ENCODE assay signal across 21 cellular contexts in the genomic region with DNA sequence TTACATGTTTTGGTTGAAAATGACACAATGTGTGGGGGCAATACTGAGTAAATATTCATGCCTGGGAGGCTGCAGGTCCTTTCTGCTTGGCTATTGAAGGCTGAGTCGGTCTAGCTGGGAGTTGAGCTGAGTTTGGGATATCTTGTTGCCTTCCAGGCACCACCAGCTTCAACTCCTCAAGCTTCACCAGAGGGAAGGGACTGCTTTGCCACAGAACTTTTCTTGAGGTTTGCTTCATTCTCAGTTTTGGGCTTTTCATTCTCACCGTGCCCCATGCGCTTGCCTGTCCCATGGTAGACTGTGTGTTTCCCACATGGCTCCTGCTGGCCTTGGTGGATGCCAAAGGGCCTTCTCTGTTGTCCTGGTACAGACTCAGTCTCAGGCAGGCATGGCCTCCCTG.
"Had no signal": no experiment of that assay in that cellular context is flagged by ENCODE, and none has a peak within 500 bp of the region (broad histone marks: within the 10 kb centered on the region; RNA-seq: fewer than 3 reads in every experiment).

No MANE protein-coding gene starts in this region.

- ATAC-seq: gastrocnemius medialis, left cardiac atrium, left lung, left ventricle myocardium superior, lower lobe of right lung, mucosa of descending colon had no signal

- H3K27ac Mint-ChIP-seq: immature natural killer cell, mesothelial cell of epicardium had no signal

- H3K9me3 ChIP-seq: esophagus squamous epithelium, gastrocnemius medialis, left lung, lower lobe of right lung, mucosa of descending colon had no signal

- H3K27ac ChIP-seq: coronary artery, dorsolateral prefrontal cortex, esophagus squamous epithelium, gastrocnemius medialis, hepatocyte, left lung, lower lobe of right lung had no signal

- H3K27me3 ChIP-seq: gastrocnemius medialis had no signal

- H3K4me3 Mint-ChIP-seq: immature natural killer cell, mesothelial cell of epicardium, naive B cell had no signal

- H3K36me3 ChIP-seq: esophagus squamous epithelium, gastrocnemius medialis, left lung, lower lobe of right lung had no signal

- H3K36me3 Mint-ChIP-seq: immature natural killer cell, mesothelial cell of epicardium, naive B cell had no signal

- DNase-seq: dermis blood vessel endothelial cell; dorsolateral prefrontal cortex; effector CD4-positive, alpha-beta T cell; effector memory CD4-positive, alpha-beta T cell; esophagus squamous epithelium; foreskin fibroblast; foreskin melanocyte; gastrocnemius medialis; glutamatergic neuron; hypothalamus; immature natural killer cell; left cardiac atrium; left lung; left ventricle myocardium superior; lower lobe of right lung; mesenchymal stem cell; mucosa of descending colon; naive B cell had no signal

- H3K4me3 ChIP-seq: coronary artery, dorsolateral prefrontal cortex, esophagus squamous epithelium, gastrocnemius medialis, hepatocyte, left lung, lower lobe of right lung, mucosa of descending colon had no signal

- H3K4me1 Mint-ChIP-seq: immature natural killer cell, mesothelial cell of epicardium, naive B cell had no signal

- H3K4me1 ChIP-seq: esophagus squamous epithelium, gastrocnemius medialis, left lung, lower lobe of right lung had no signal
